Comparison of ENCODE assay signal across 23 cellular contexts in genomic region chr4:3683077-3683743, GRCh38.
DNase-seq lines count a peak whose midpoint lies in the region; ATAC-seq and TF ChIP-seq lines count a peak whose summit lies in the region.
"Had no signal": no experiment of that assay in that cellular context is flagged by ENCODE, and none has a peak within 500 bp of the region (broad histone marks: within the 10 kb centered on the region; RNA-seq: fewer than 3 reads in every experiment).

No MANE protein-coding gene starts in this region.

- no peak overlapping the region for H4K8ac ChIP-seq in neuronal stem cell (ENCODE audit: low read depth, low read length)

- peak overlapping the region; percentile 72 for H2BK5ac ChIP-seq in neuronal stem cell (ENCODE audit: low read length)

- H3K27ac Mint-ChIP-seq in chondrocyte (ENCODE audit: unreplicated experiment) (no peak overlapping the region), osteocyte (ENCODE audit: unreplicated experiment) (no peak overlapping the region)
- H3K27ac Mint-ChIP-seq: B cell had no signal

- H4K91ac ChIP-seq in neuronal stem cell (ENCODE audit: low read depth, low read length, poor library complexity), result no peak overlapping the region

- H2AFZ ChIP-seq in neuronal stem cell (ENCODE audit: low read length), result no peak overlapping the region

- H3K4me1 ChIP-seq in neuronal stem cell (ENCODE audit: control insufficient read depth in 2 of 2, insufficient read depth in 1 of 2, low read depth in 1 of 2, low read length in 2 of 2) (no peaks in the 10 kb centered on the region), upper lobe of right lung (no peaks in the 10 kb centered on the region)

- H3K36me3 ChIP-seq in neuronal stem cell (replicated peaks in 1 of 2; ENCODE audit: control insufficient read depth in 2 of 2, insufficient read depth in 2 of 2, low read length in 2 of 2) (no peaks in the 10 kb centered on the region), upper lobe of right lung (no peaks in the 10 kb centered on the region)

- no peak overlapping the region for H2BK120ac ChIP-seq in neuronal stem cell (ENCODE audit: low read depth, low read length)

- intact Hi-C loops in Right ventricle myocardium inferior (cut with DNase I), result no loop called here
- intact Hi-C loops in left cardiac atrium (cut with DNase I), result no loop called here
- intact Hi-C loops in upper lobe of right lung (cut with DNase I), result no loop called here

- no peak overlapping the region for H3K4me3 ChIP-seq in neuronal stem cell (ENCODE audit: low read length in 2 of 2)
- H3K4me3 ChIP-seq in upper lobe of right lung, result no peak overlapping the region

- peak; percentile 55 for DNase-seq in Right ventricle myocardium inferior (ENCODE audit: missing footprints)
- DNase-seq in left cardiac atrium, result no peak
- peak; percentile 43 for DNase-seq in chondrocyte (ENCODE audit: low spot score)
- no peak for DNase-seq in neuronal stem cell (ENCODE audit: low spot score)
- DNase-seq in upper lobe of right lung, result peak; percentile 61
- DNase-seq in NCI-H2196 treated with DMSO at 0.1 percent for 48 hours (lab: John Stamatoyannopoulos, UW; ENCODE audit: unreplicated experiment), result no peak
- no peak for DNase-seq in osteocyte (ENCODE audit: extremely low spot score, unreplicated experiment)
- DNase-seq: Calu3; DMS79 treated with DMSO at 0.1 percent for 48 hours; GF-D8; Karpas-422; NCI-H1092; NCI-H1436 treated with DMSO at 0.1 percent for 48 hours; NCI-H187 treated with DMSO at 0.1 percent for 48 hours; NCI-H446; NCI-H524 treated with DMSO at 0.1 percent for 48 hours; NCI-H82; NK-92 treated with Interleukin-12 subunit alpha and Interleukin-12 subunit beta, amount 100 ng/mL, for 24 hours; PC-3; SHP77 had no signal

- H3K9me3 ChIP-seq in neuronal stem cell (replicated peaks in 1 of 2; ENCODE audit: control insufficient read depth in 2 of 2, insufficient read depth in 1 of 2, low read depth in 1 of 2, low read length in 2 of 2), result no peaks in the 10 kb centered on the region
- no peaks in the 10 kb centered on the region for H3K9me3 ChIP-seq in upper lobe of right lung

- H3K27me3 ChIP-seq in neuronal stem cell (ENCODE audit: control insufficient read depth in 3 of 3, insufficient read depth in 3 of 3, low read depth in 1 of 3, low read length in 3 of 3) (peaks cover 0 to 7% (median 0%) of the 10 kb centered on the region in 3 experiments), upper lobe of right lung (no peaks in the 10 kb centered on the region)

- H3K36me3 Mint-ChIP-seq in chondrocyte (ENCODE audit: low read depth) (no peaks in the 10 kb centered on the region), osteocyte (ENCODE audit: unreplicated experiment) (no peaks in the 10 kb centered on the region)

- peak overlapping the region; percentile 87 for H3K14ac ChIP-seq in neuronal stem cell (ENCODE audit: low read length)

- H3K4me3 Mint-ChIP-seq in chondrocyte (ENCODE audit: unreplicated experiment) (no peak overlapping the region), osteocyte (ENCODE audit: unreplicated experiment) (no peak overlapping the region)
- H3K4me3 Mint-ChIP-seq: B cell had no signal

- peak overlapping the region; percentile 93 for H2BK15ac ChIP-seq in neuronal stem cell (ENCODE audit: low read length)

- no peaks in the 10 kb centered on the region for H3K79me1 ChIP-seq in neuronal stem cell (ENCODE audit: low read depth, low read length)

- peak overlapping the region; percentile 45 for H2AK5ac ChIP-seq in neuronal stem cell (ENCODE audit: low read depth, low read length)

- no peak overlapping the region for H3K27ac ChIP-seq in neuronal stem cell (replicated peaks; ENCODE audit: low read length)
- no peak overlapping the region for H3K27ac ChIP-seq in upper lobe of right lung
- H3K27ac ChIP-seq: 22Rv1 had no signal

- peak overlapping the region; percentile 89 for H3K23ac ChIP-seq in neuronal stem cell (ENCODE audit: low read depth, low read length, poor library complexity)

- H2BK12ac ChIP-seq in neuronal stem cell (ENCODE audit: low read length), result no peak overlapping the region

- TF ChIP-seq CTCF in chondrocyte (IDR thresholded peaks at IDR 0.05) (no peak), upper lobe of right lung (IDR thresholded peaks at IDR 0.05) (no peak), osteocyte (IDR thresholded peaks at IDR 0.05) (no peak)

- no peak for ATAC-seq in Right ventricle myocardium inferior
- no peak for ATAC-seq in left cardiac atrium
- ATAC-seq in upper lobe of right lung, result no peak
- no peak for ATAC-seq in HG03108 (IDR thresholded peaks at IDR 0.05; ENCODE audit: unreplicated experiment)
- ATAC-seq: PC-3 had no signal

- H3K9ac ChIP-seq in neuronal stem cell (ENCODE audit: low read depth, low read length, poor library complexity), result no peak overlapping the region

- WGBS in neuronal stem cell (ENCODE audit: extremely low coverage in 2 of 2, insufficient read length in 2 of 2, insufficient replicate concordance in 1 of 2), 2 donors, result no CpG with 5 or more reads among the region's 28 CpGs

- no peaks in the 10 kb centered on the region for H3K9me3 Mint-ChIP-seq in chondrocyte (ENCODE audit: low read depth)
- H3K9me3 Mint-ChIP-seq in osteocyte (ENCODE audit: unreplicated experiment), result no peaks in the 10 kb centered on the region

- H3K4me2 ChIP-seq in neuronal stem cell (ENCODE audit: insufficient read depth, low read length, poor library complexity, severe bottlenecking), result no peak overlapping the region

- H3K4me1 Mint-ChIP-seq in chondrocyte (ENCODE audit: low read depth) (no peaks in the 10 kb centered on the region), osteocyte (ENCODE audit: unreplicated experiment) (no peaks in the 10 kb centered on the region)
- H3K4me1 Mint-ChIP-seq: B cell had no signal

- H3K18ac ChIP-seq in neuronal stem cell (ENCODE audit: low read length), result peak overlapping the region; percentile 59

- no peak overlapping the region for H3K4ac ChIP-seq in neuronal stem cell (ENCODE audit: low read length)

- H3K27me3 Mint-ChIP-seq in chondrocyte (ENCODE audit: low read depth) (peaks cover 28% of the 10 kb centered on the region), osteocyte (ENCODE audit: unreplicated experiment) (peaks cover 10% of the 10 kb centered on the region)

Comparison
In these comparisons a context has a peak if more than half of its experiments do, and no peak if none do; other contexts are left out.
1. DNase-seq: peak in Right ventricle myocardium inferior (single experiment), chondrocyte (single experiment) and upper lobe of right lung (single experiment); none in left cardiac atrium (single experiment), neuronal stem cell (single experiment), NCI-H2196 treated with DMSO at 0.1 percent for 48 hours (single experiment) and osteocyte (single experiment).